In the genomic region with DNA sequence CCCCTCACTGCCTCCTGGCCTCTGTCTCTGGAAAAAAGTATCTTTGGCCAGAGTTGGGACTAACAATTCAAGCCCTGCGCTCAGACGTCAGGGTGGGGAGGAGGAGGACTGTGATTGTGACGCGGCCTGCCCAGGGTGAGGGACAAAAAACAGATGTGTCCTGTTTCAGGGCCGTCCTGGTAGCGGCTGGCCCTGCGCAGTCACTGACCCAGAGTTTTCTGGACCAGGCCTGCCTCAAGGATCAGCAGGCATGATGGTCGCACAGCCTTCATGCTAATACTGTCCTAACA, we compare ENCODE assay signal across 20 cellular contexts. TPM values are rescaled to one million over a fixed set of nuclear protein-coding genes. Genes with fewer than 3 reads are reported as not detected.
DNase-seq lines count a peak whose midpoint lies in the region; ATAC-seq and TF ChIP-seq lines count a peak whose summit lies in the region.
"Had no signal": no experiment of that assay in that cellular context is flagged by ENCODE, and none has a peak within 500 bp of the region (broad histone marks: within the 10 kb centered on the region; RNA-seq: fewer than 3 reads in every experiment).

No MANE protein-coding gene starts in this region.

- H4K8ac ChIP-seq in mesenchymal stem cell (ENCODE audit: low read length): no peak overlapping the region

- H3K79me1 ChIP-seq in mesenchymal stem cell (replicated peaks; ENCODE audit: low read length, poor library complexity, severe bottlenecking): peaks cover 29% of the 10 kb centered on the region

- H3K79me2 ChIP-seq in fibroblast of lung (ENCODE audit: control insufficient read depth, insufficient read depth, low read length): no peaks in the 10 kb centered on the region

- no peak; the same call in 2 of the 3 replicates for ATAC-seq in SK-N-SH treated with all-trans-retinoic acid at 6 μM for 48 hours
- no peak for ATAC-seq in GM18867 (IDR thresholded peaks at IDR 0.05; ENCODE audit: unreplicated experiment)
- ATAC-seq: natural killer cell treated with Interleukin-12 subunit alpha and Interleukin-12 subunit beta and Interleukin-15 and Interleukin-18, amount 100 ng/mL, for 72 hours; T-cell had no signal

- H3K4me1 Mint-ChIP-seq in type B pancreatic cell (ENCODE audit: unreplicated experiment): peaks cover 28% of the 10 kb centered on the region
- H3K4me1 Mint-ChIP-seq: activated naive CD8-positive, alpha-beta T cell treated with anti-CD3 and anti-CD28 coated beads for 36 hours had no signal

- H4K20me1 ChIP-seq in fibroblast of lung (ENCODE audit: control insufficient read depth, extremely low read depth, insufficient read depth, low read length): no peaks in the 10 kb centered on the region

- no peak overlapping the region for H2BK5ac ChIP-seq in mesenchymal stem cell (ENCODE audit: low read depth, low read length, poor library complexity, severe bottlenecking)

- H2BK120ac ChIP-seq in mesenchymal stem cell (ENCODE audit: low read depth, low read length): no peak overlapping the region

- no peak overlapping the region for H3K4ac ChIP-seq in mesenchymal stem cell (ENCODE audit: low read depth in 1 of 2, low read length in 2 of 2)

- no peak overlapping the region for H3K27ac Mint-ChIP-seq in type B pancreatic cell
- H3K27ac Mint-ChIP-seq: activated B cell treated with CpG ODN at 0.5 μM for 24 hours; activated naive CD8-positive, alpha-beta T cell treated with anti-CD3 and anti-CD28 coated beads for 36 hours; natural killer cell treated with Interleukin-12 subunit alpha and Interleukin-12 subunit beta and Interleukin-15 and Interleukin-18, amount 100 ng/mL, for 72 hours; T-cell had no signal

- H3K9me3 ChIP-seq in fibroblast of lung (ENCODE audit: control insufficient read depth, insufficient read depth, low read depth, low read length) (no peaks in the 10 kb centered on the region), mesenchymal stem cell (ENCODE audit: control insufficient read depth, low read length) (no peaks in the 10 kb centered on the region)
- H3K9me3 ChIP-seq: Peyer's patch had no signal

- H3K4me1 ChIP-seq in fibroblast of lung (ENCODE audit: control insufficient read depth, extremely low read depth, insufficient read depth, low read length) (peaks cover 16% of the 10 kb centered on the region), mesenchymal stem cell (ENCODE audit: control insufficient read depth, insufficient read depth, low read depth, low read length) (peaks cover 4% of the 10 kb centered on the region)

- no peaks in the 10 kb centered on the region for H3K9me3 Mint-ChIP-seq in type B pancreatic cell
- H3K9me3 Mint-ChIP-seq: activated B cell treated with CpG ODN at 0.5 μM for 24 hours; activated naive CD8-positive, alpha-beta T cell treated with anti-CD3 and anti-CD28 coated beads for 36 hours; natural killer cell treated with Interleukin-12 subunit alpha and Interleukin-12 subunit beta and Interleukin-15 and Interleukin-18, amount 100 ng/mL, for 72 hours; T-cell had no signal

- H3K9ac ChIP-seq in fibroblast of lung (ENCODE audit: insufficient read depth, low read length): peak overlapping the region; percentile 24
- H3K9ac ChIP-seq in mesenchymal stem cell (ENCODE audit: low read length): peak overlapping the region; percentile 74

- H3K36me3 ChIP-seq in fibroblast of lung (ENCODE audit: control insufficient read depth, insufficient read depth, low read length) (peaks cover 23% of the 10 kb centered on the region), mesenchymal stem cell (ENCODE audit: control insufficient read depth in 1 of 2, insufficient read depth in 2 of 2, low read depth in 1 of 2, low read length in 2 of 2) (peaks cover 72 to 81% of the 10 kb centered on the region in 2 experiments)

- no peak overlapping the region for H3K4me3 ChIP-seq in fibroblast of lung (replicated peaks in 1 of 4; ENCODE audit: control extremely low read depth in 1 of 4, insufficient read depth in 1 of 4, low read depth in 3 of 4, low read length in 4 of 4)
- no peak overlapping the region for H3K4me3 ChIP-seq in mesenchymal stem cell (ENCODE audit: insufficient read depth in 1 of 2, low read depth in 1 of 2, low read length in 2 of 2)
- H3K4me3 ChIP-seq: Peyer's patch had no signal

- H4K91ac ChIP-seq in mesenchymal stem cell (ENCODE audit: low read length): peak overlapping the region; percentile 14

- DNase-seq in fibroblast of lung (ENCODE audit: low read depth in 2 of 2) (no peak), mesenchymal stem cell (no peak), type B pancreatic cell (ENCODE audit: extremely low spot score, unreplicated experiment) (peak; percentile 58), globus pallidus (ENCODE audit: low spot score) (no peak)
- no peak for DNase-seq in activated naive CD4-positive, alpha-beta T cell (lab: John Stamatoyannopoulos, UW)
- DNase-seq: activated B cell treated with CpG ODN at 0.5 μM for 24 hours; activated CD8-positive, alpha-beta memory T cell treated with anti-CD3 and anti-CD28 coated beads, Interleukin-2, amount 50 U/mL, for 4 hours; activated naive CD8-positive, alpha-beta T cell treated with anti-CD3 and anti-CD28 coated beads for 36 hours; C1 segment of cervical spinal cord; cerebellar nuclear complex; DMS79; hypothalamus; NCI-H2107; NCI-H774; stimulated activated CD4-positive, alpha-beta T cell treated with anti-CD3 and anti-CD28 coated beads, Interleukin-2, amount 100 ng/mL, for 24 hours; T-cell had no signal

- H3K18ac ChIP-seq in mesenchymal stem cell (ENCODE audit: low read depth in 1 of 2, low read length in 2 of 2): no peak overlapping the region

- H3K27me3 ChIP-seq in fibroblast of lung (ENCODE audit: control insufficient read depth, insufficient read depth, low read length): no peaks in the 10 kb centered on the region
- H3K27me3 ChIP-seq in mesenchymal stem cell (ENCODE audit: control insufficient read depth in 1 of 2, insufficient read depth in 1 of 2, low read length in 2 of 2): no peaks in the 10 kb centered on the region
- H3K27me3 ChIP-seq: Peyer's patch had no signal

- H3K4me3 Mint-ChIP-seq in type B pancreatic cell: no peak overlapping the region
- H3K4me3 Mint-ChIP-seq: activated B cell treated with CpG ODN at 0.5 μM for 24 hours; activated naive CD8-positive, alpha-beta T cell treated with anti-CD3 and anti-CD28 coated beads for 36 hours; natural killer cell treated with Interleukin-12 subunit alpha and Interleukin-12 subunit beta and Interleukin-15 and Interleukin-18, amount 100 ng/mL, for 72 hours; T-cell had no signal

- H3K36me3 Mint-ChIP-seq in type B pancreatic cell: peaks cover 24% of the 10 kb centered on the region
- H3K36me3 Mint-ChIP-seq: activated naive CD8-positive, alpha-beta T cell treated with anti-CD3 and anti-CD28 coated beads for 36 hours had no signal

- no peak overlapping the region for H3K14ac ChIP-seq in mesenchymal stem cell (ENCODE audit: low read length in 2 of 2)

- H2BK12ac ChIP-seq in mesenchymal stem cell (ENCODE audit: low read length in 2 of 2): no peak overlapping the region

- no peaks in the 10 kb centered on the region for H3K27me3 Mint-ChIP-seq in type B pancreatic cell
- H3K27me3 Mint-ChIP-seq: activated B cell treated with CpG ODN at 0.5 μM for 24 hours; activated naive CD8-positive, alpha-beta T cell treated with anti-CD3 and anti-CD28 coated beads for 36 hours; natural killer cell treated with Interleukin-12 subunit alpha and Interleukin-12 subunit beta and Interleukin-15 and Interleukin-18, amount 100 ng/mL, for 72 hours; T-cell had no signal

- TF ChIP-seq CTCF in fibroblast of lung (conservative IDR thresholded peaks at IDR 0.05 in 1 of 2, IDR thresholded peaks at IDR 0.05 in 1 of 2; ENCODE audit: low read depth in 1 of 2, low read length in 2 of 2) (no peak), type B pancreatic cell (conservative IDR thresholded peaks at IDR 0.05) (no peak)

- no peak overlapping the region for H2AFZ ChIP-seq in fibroblast of lung (ENCODE audit: low read length)
- no peak overlapping the region for H2AFZ ChIP-seq in mesenchymal stem cell (ENCODE audit: low read depth, low read length)

- H3K4me2 ChIP-seq in fibroblast of lung (ENCODE audit: extremely low read depth, insufficient read depth, low read length) (no peak overlapping the region), mesenchymal stem cell (ENCODE audit: low read length, poor library complexity, severe bottlenecking) (no peak overlapping the region)

- peak overlapping the region in 1 of 2 experiments; percentile 26 for H3K23ac ChIP-seq in mesenchymal stem cell (ENCODE audit: low read length in 2 of 2)

- H2BK15ac ChIP-seq in mesenchymal stem cell (ENCODE audit: low read depth, poor library complexity, severe bottlenecking): no peak overlapping the region

- H3K27ac ChIP-seq in fibroblast of lung (ENCODE audit: insufficient read depth, low read length): peak overlapping the region; percentile 40
- no peak overlapping the region for H3K27ac ChIP-seq in mesenchymal stem cell (ENCODE audit: low read length, poor library complexity, severe bottlenecking)

- no peak overlapping the region for H2AK5ac ChIP-seq in mesenchymal stem cell (ENCODE audit: low read length, severe bottlenecking)

- WGBS in mesenchymal stem cell: 93% methylated on average over 8 of the region's 8 CpGs

TF ChIP-seq in SK-N-SH treated with all-trans-retinoic acid at 6 μM for 48 hours, 23 proteins besides CTCF, POLR2A, EP300 and RAD21 (continues in another document):
- TF ChIP-seq OSR1 (CRISPR knock-in tag; IDR thresholded peaks at IDR 0.05): no peak

RNA-seq across cellular contexts. Expression of a gene that starts 57.5 kb away (rescaled TPM):
- total RNA-seq in fibroblast of lung: 2.6 and 4.0 TPM in 2 replicates
- 3.4 and 3.5 TPM in 2 replicates for polyA plus RNA-seq in fibroblast of lung
- 3.5 and 4.4 TPM in 2 replicates for polyA plus RNA-seq in fibroblast of lung (2012)
- polyA minus RNA-seq in fibroblast of lung (ENCODE audit: low replicate concordance): 8.2 and 9.5 TPM in 2 replicates
- polyA plus RNA-seq in mesenchymal stem cell (2013, experiment 1 of 2): 9.3 TPM
- 9.6 TPM for polyA plus RNA-seq in mesenchymal stem cell (2013, experiment 2 of 2)
- total RNA-seq in type B pancreatic cell (ENCODE audit: low replicate concordance): 17.0 and 19.7 TPM in 2 replicates
